In genomic region chr15:96406701-96407100, GRCh38 we compare ENCODE assay signal across 25 cellular contexts.
"Had no signal": no experiment of that assay in that cellular context is flagged by ENCODE, and none has a peak within 500 bp of the region (broad histone marks: within the 10 kb centered on the region; RNA-seq: fewer than 3 reads in every experiment).

No MANE protein-coding gene starts in this region.

- DNase-seq: hippocampal formation; kidney glomerular epithelial cell; left cardiac atrium; left lung; lower lobe of right lung; mammary epithelial cell; mesenchymal stem cell; naive thymus-derived CD8-positive, alpha-beta T cell; occipital lobe; psoas muscle; right lobe of liver; stimulated activated CD4-positive, alpha-beta T cell treated with anti-CD3 and anti-CD28 coated beads, Interleukin-1b, Interleukin-23, amount 100 ng/mL, for 48 hours; stimulated activated CD4-positive, alpha-beta T cell treated with anti-CD3 and anti-CD28 coated beads, Interleukin-2, amount 100 ng/mL, for 48 hours; stimulated activated CD4-positive, alpha-beta T cell treated with anti-CD3 and anti-CD28 coated beads, Interleukin-4, amount 100 ng/mL, for 4 hours; stimulated activated CD8-positive, alpha-beta memory T cell treated with anti-CD3 and anti-CD28 coated beads, Interleukin-4, amount 100 ng/mL, for 48 hours; stimulated activated naive CD4-positive, alpha-beta T cell treated with Interleukin-2 at 50 U/mL for 16 hours; stimulated activated naive CD8-positive, alpha-beta T cell treated with anti-CD3 and anti-CD28 coated beads, Interleukin-15, amount 100 ng/mL, for 72 hours; substantia nigra had no signal

- H3K4me1 ChIP-seq: parathyroid adenoma had no signal

- ATAC-seq: left cardiac atrium; left lung; lower lobe of right lung; naive thymus-derived CD8-positive, alpha-beta T cell; psoas muscle; right lobe of liver; stimulated activated memory B cell treated with anti-CD40 and anti-IgM and Interleukin-4, amounts not matched to agents 10 μg/mL and 1 μg/mL and 100 μg/mL, for 72 hours; stimulated activated naive CD8-positive, alpha-beta T cell treated with anti-CD3 and anti-CD28 coated beads, Interleukin-15, amount 100 ng/mL, for 72 hours had no signal

- H3K27ac ChIP-seq: left lung, lower lobe of right lung, neutrophil, parathyroid adenoma, psoas muscle, right atrium auricular region, right lobe of liver, tibial nerve, vagina had no signal

- H3K36me3 ChIP-seq: left lung, lower lobe of right lung, neutrophil, right atrium auricular region, right lobe of liver, tibial nerve, vagina had no signal

- H3K9me3 ChIP-seq: left lung, lower lobe of right lung, neutrophil, psoas muscle, right atrium auricular region, right lobe of liver, tibial nerve, vagina had no signal

- H3K4me3 ChIP-seq: left lung, lower lobe of right lung, psoas muscle, right atrium auricular region, right lobe of liver, smooth muscle cell, tibial nerve, vagina had no signal
